Comparison of ENCODE assay signal across 18 cellular contexts in genomic region chr11:20610825-20611224, GRCh38. TPM values are rescaled to one million over a fixed set of nuclear protein-coding genes. Genes with fewer than 3 reads are reported as not detected.
"Had no signal": no experiment of that assay in that cellular context is flagged by ENCODE, and none has a peak within 500 bp of the region (broad histone marks: within the 10 kb centered on the region; RNA-seq: fewer than 3 reads in every experiment).

No MANE protein-coding gene starts in this region.

- H3K4me3 Mint-ChIP-seq: activated CD4-positive, alpha-beta T cell treated with anti-CD3 and anti-CD28 coated beads, Interleukin-2, amount 10 ng/mL, durations not matched to agents 7 days and 5 days; mesothelial cell of epicardium had no signal

- H3K4me3 ChIP-seq: gastroesophageal sphincter, lung, smooth muscle cell, suprapubic skin, transverse colon, uterus had no signal

- H3K79me2 ChIP-seq: parathyroid adenoma had no signal

- H3K4me1 ChIP-seq: parathyroid adenoma, suprapubic skin, uterus had no signal

- H3K36me3 ChIP-seq: gastroesophageal sphincter, heart left ventricle, suprapubic skin, transverse colon, uterus had no signal

- H3K36me3 Mint-ChIP-seq: mesothelial cell of epicardium; natural killer cell treated with Interleukin-12 subunit alpha and Interleukin-12 subunit beta and Interleukin-15 and Interleukin-18, amount 100 ng/mL, for 72 hours had no signal

- H3K27ac Mint-ChIP-seq: activated CD4-positive, alpha-beta T cell treated with anti-CD3 and anti-CD28 coated beads, Interleukin-2, amount 10 ng/mL, durations not matched to agents 7 days and 5 days; effector memory CD8-positive, alpha-beta T cell; mesothelial cell of epicardium; natural killer cell treated with Interleukin-12 subunit alpha and Interleukin-12 subunit beta and Interleukin-15 and Interleukin-18, amount 100 ng/mL, for 72 hours; stimulated activated naive CD8-positive, alpha-beta T cell treated with anti-CD3 and anti-CD28 coated beads, Interleukin-15, amount 100 ng/mL, for 72 hours had no signal

- H3K27ac ChIP-seq: gastroesophageal sphincter, heart left ventricle, parathyroid adenoma, suprapubic skin, transverse colon, uterus had no signal

- H3K9me3 Mint-ChIP-seq: activated CD4-positive, alpha-beta T cell treated with anti-CD3 and anti-CD28 coated beads, Interleukin-2, amount 10 ng/mL, durations not matched to agents 7 days and 5 days; effector memory CD8-positive, alpha-beta T cell; mesothelial cell of epicardium; natural killer cell treated with Interleukin-12 subunit alpha and Interleukin-12 subunit beta and Interleukin-15 and Interleukin-18, amount 100 ng/mL, for 72 hours; stimulated activated naive CD8-positive, alpha-beta T cell treated with anti-CD3 and anti-CD28 coated beads, Interleukin-15, amount 100 ng/mL, for 72 hours had no signal

RNA-seq across cellular contexts. Expression of gene SLC6A5, which starts 11.4 kb away (rescaled TPM):
- total RNA-seq: activated CD4-positive, alpha-beta T cell treated with anti-CD3 and anti-CD28 coated beads, Interleukin-2, amount 10 ng/mL, durations not matched to agents 7 days and 5 days; dermis microvascular lymphatic vessel endothelial cell; epithelial cell of proximal tubule; gastroesophageal sphincter; heart left ventricle; kidney; left lobe of liver; lung; mesothelial cell of epicardium; natural killer cell treated with Interleukin-12 subunit alpha and Interleukin-12 subunit beta and Interleukin-15 and Interleukin-18, amount 100 ng/mL, for 72 hours; sciatic nerve; smooth muscle cell; suprapubic skin; transverse colon; uterus had no signal
- polyA plus RNA-seq: heart left ventricle, lung, smooth muscle cell had no signal

RNA-seq across cellular contexts. Expression of gene NELL1, which starts 58.6 kb away (rescaled TPM):
- total RNA-seq: activated CD4-positive, alpha-beta T cell treated with anti-CD3 and anti-CD28 coated beads, Interleukin-2, amount 10 ng/mL, durations not matched to agents 7 days and 5 days; dermis microvascular lymphatic vessel endothelial cell; epithelial cell of proximal tubule; left lobe of liver; natural killer cell treated with Interleukin-12 subunit alpha and Interleukin-12 subunit beta and Interleukin-15 and Interleukin-18, amount 100 ng/mL, for 72 hours; smooth muscle cell had no signal
- polyA plus RNA-seq: heart left ventricle, smooth muscle cell had no signal
